Comparison of ENCODE assay signal across 10 cellular contexts in the genomic region with DNA sequence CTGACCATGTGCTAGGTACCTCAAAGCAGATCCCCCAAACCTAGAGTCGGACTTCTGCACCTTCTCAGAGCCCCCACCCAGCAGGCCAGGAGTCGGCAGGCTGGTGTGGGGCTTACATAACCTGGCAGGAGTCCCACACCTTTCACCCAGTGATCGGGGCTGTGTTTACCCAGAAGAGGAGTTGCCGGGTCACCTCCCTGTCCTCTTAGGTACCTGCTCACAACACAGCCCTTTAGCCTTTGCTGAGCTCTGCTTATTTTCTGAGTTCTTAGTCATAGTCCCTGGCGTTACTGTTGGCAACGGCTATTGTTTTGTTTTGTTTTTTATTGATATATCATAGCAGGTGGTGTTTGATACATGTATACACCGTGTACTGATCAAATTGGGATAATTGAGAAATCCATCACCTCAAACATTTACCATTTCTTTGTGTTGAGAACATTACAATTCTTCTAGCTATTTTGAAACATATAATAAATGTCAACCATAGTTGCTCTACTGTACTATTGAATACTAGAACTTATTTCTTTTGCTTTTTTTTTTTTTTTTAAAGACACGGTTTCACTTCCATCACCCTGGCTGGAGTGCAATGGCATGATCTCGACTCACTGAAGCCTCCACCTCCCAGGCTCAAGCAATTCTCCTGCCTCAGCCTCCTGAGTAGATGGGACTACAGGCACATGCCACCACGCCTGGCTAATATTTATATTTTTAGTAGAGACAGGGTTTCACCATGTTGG. TPM values are rescaled to one million over a fixed set of nuclear protein-coding genes. Genes with fewer than 3 reads are reported as not detected.
DNase-seq lines count a peak whose midpoint lies in the region; ATAC-seq and TF ChIP-seq lines count a peak whose summit lies in the region.
"Had no signal": no experiment of that assay in that cellular context is flagged by ENCODE, and none has a peak within 500 bp of the region (broad histone marks: within the 10 kb centered on the region; RNA-seq: fewer than 3 reads in every experiment).

No MANE protein-coding gene starts in this region.

- no peaks in the 10 kb centered on the region for H3K27me3 ChIP-seq in body of pancreas

- DNase-seq in DMS153 treated with DMSO at 0.1 percent for 48 hours (lab: John Stamatoyannopoulos, UW; ENCODE audit: unreplicated experiment) (peak; percentile 81), MV-4-11 (lab: John Stamatoyannopoulos, UW) (peak; percentile 29), body of pancreas (peak; percentile 70 to 81 (median 74)), mucosa of descending colon (peak; percentile 81 to 89 (median 83)), T-helper 1 cell (no peak), activated T-cell treated with anti-CD3 and anti-CD28 coated beads for 4 hours (no peak)
- DNase-seq in stimulated activated CD8-positive, alpha-beta memory T cell treated with anti-CD3 and anti-CD28 coated beads, Interleukin-4, amount 100 ng/mL, for 48 hours = no peak
- DNase-seq: activated naive CD8-positive, alpha-beta T cell treated with anti-CD3 and anti-CD28 coated beads, Interleukin-2, amount 10 ng/mL, durations not matched to agents 7 days and 5 days; NCI-H1092 had no signal

- 35 to 40% methylated on average over 8 to 10 of the region's 10 CpGs for WGBS in body of pancreas, 2 donors

- no peaks in the 10 kb centered on the region for H3K36me3 ChIP-seq in body of pancreas (replicated peaks in 1 of 2; ENCODE audit: insufficient read depth in 1 of 2, low read depth in 2 of 2)
- no peaks in the 10 kb centered on the region for H3K36me3 ChIP-seq in mucosa of descending colon (ENCODE audit: low read depth)

- ATAC-seq in body of pancreas (peak; percentile 71), mucosa of descending colon (peak; percentile 92), GM21737 (IDR thresholded peaks at IDR 0.05; ENCODE audit: unreplicated experiment) (no peak)

- intact Hi-C loops in body of pancreas (cut with DNase I) = no loop called here
- intact Hi-C loops in mucosa of descending colon (cut with DNase I, micrococcal nuclease) = no loop called here

- H3K4me1 ChIP-seq in body of pancreas (peaks cover 50% of the 10 kb centered on the region), mucosa of descending colon (ENCODE audit: low read depth) (peaks cover 6% of the 10 kb centered on the region)

- H3K9me3 ChIP-seq in body of pancreas (no peaks in the 10 kb centered on the region), mucosa of descending colon (no peaks in the 10 kb centered on the region)

- TF ChIP-seq POLR2A in body of pancreas (IDR thresholded peaks at IDR 0.05) = peak in 1 of 3 donors; percentile 50

- peak overlapping the region; percentile 8 to 78 (median 70) for H3K27ac ChIP-seq in body of pancreas

- TF ChIP-seq CTCF in body of pancreas (IDR thresholded peaks at IDR 0.05) (no peak), mucosa of descending colon (IDR thresholded peaks at IDR 0.05) (no peak)

- no peak overlapping the region for H3K4me3 ChIP-seq in body of pancreas
- H3K4me3 ChIP-seq in mucosa of descending colon = no peak overlapping the region

RNA-seq across cellular contexts. Expression of a gene that starts 10.4 kb away (rescaled TPM):
- total RNA-seq in body of pancreas (10 to 100 TPM; 41.9 to 42.0 TPM), mucosa of descending colon (100 to 1,000 TPM; 127 to 168 (median 144) TPM)

RNA-seq across cellular contexts. Expression of a gene that starts 53.5 kb away (rescaled TPM):
- total RNA-seq in body of pancreas = 10 to 100 TPM; 23.3 to 39.9 TPM
- 10 to 100 TPM; 23.0 to 30.4 (median 29.4) TPM for total RNA-seq in mucosa of descending colon

Comparison
In these comparisons a context has a peak if more than half of its experiments do, and no peak if none do; other contexts are left out.
1. DNase-seq: peak in DMS153 treated with DMSO at 0.1 percent for 48 hours (single experiment), MV-4-11 (single experiment), body of pancreas (4 of 4) and mucosa of descending colon (3 of 3); none in T-helper 1 cell (0 of 5), stimulated activated CD8-positive, alpha-beta memory T cell treated with anti-CD3 and anti-CD28 coated beads, Interleukin-4, amount 100 ng/mL, for 48 hours (single experiment) and activated T-cell treated with anti-CD3 and anti-CD28 coated beads for 4 hours (single experiment).